24 cellular contexts compared by ENCODE assay signal in the genomic region with DNA sequence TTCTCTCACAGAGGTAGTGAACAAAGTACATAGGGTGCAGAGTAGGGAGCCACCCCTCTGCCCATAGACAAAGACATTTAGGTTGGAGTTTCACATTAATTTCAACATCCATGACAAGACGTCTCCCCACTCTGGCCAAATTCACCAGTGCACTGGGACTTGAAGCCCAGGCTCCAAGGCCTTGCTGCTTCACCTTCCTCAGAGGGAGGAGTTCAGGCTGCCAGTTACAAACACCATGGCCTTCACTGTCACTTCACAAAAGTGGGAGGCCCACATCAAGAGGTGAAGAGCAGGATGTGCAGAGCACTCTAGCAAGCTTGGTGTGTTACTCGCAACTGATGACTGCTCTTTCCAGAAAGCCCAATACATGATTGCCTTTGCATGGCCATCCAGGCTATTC.
"Had no signal": no experiment of that assay in that cellular context is flagged by ENCODE, and none has a peak within 500 bp of the region (broad histone marks: within the 10 kb centered on the region; RNA-seq: fewer than 3 reads in every experiment).

No MANE protein-coding gene starts in this region.

- ATAC-seq: gastrocnemius medialis, heart right ventricle, left colon, left lobe of liver, left ventricle myocardium superior, lower lobe of right lung, mucosa of descending colon had no signal

- DNase-seq: colonic mucosa; dermis blood vessel endothelial cell; dorsolateral prefrontal cortex; effector CD4-positive, alpha-beta T cell; effector memory CD4-positive, alpha-beta T cell; esophagus squamous epithelium; foreskin fibroblast; foreskin melanocyte; gastrocnemius medialis; glutamatergic neuron; heart right ventricle; hippocampal formation; kidney; kidney glomerular epithelial cell; left colon; left ventricle myocardium superior; lower lobe of right lung; mesenchymal stem cell; mucosa of descending colon; naive B cell had no signal

- H3K36me3 Mint-ChIP-seq: mesothelial cell of epicardium, naive B cell had no signal

- H3K4me1 ChIP-seq: colonic mucosa, esophagus squamous epithelium, gastrocnemius medialis, lower lobe of right lung had no signal

- H3K9me3 ChIP-seq: colonic mucosa, esophagus squamous epithelium, lower lobe of right lung, mucosa of descending colon had no signal

- H3K27ac ChIP-seq: colonic mucosa, dorsolateral prefrontal cortex, esophagus squamous epithelium, gastrocnemius medialis, heart right ventricle, lower lobe of right lung had no signal

- H3K36me3 ChIP-seq: colonic mucosa, esophagus squamous epithelium, gastrocnemius medialis, heart right ventricle, lower lobe of right lung had no signal

- H3K27ac Mint-ChIP-seq: mesothelial cell of epicardium, naive B cell had no signal

- H3K4me1 Mint-ChIP-seq: mesothelial cell of epicardium had no signal

- FAIRE-seq: endothelial cell of umbilical vein, islet of Langerhans, kidney had no signal

- H3K27me3 ChIP-seq: colonic mucosa, dorsolateral prefrontal cortex, esophagus squamous epithelium had no signal

- H3K4me3 Mint-ChIP-seq: mesothelial cell of epicardium, naive B cell had no signal

- H3K4me3 ChIP-seq: colonic mucosa, dorsolateral prefrontal cortex, esophagus squamous epithelium, gastrocnemius medialis, heart right ventricle, lower lobe of right lung, mucosa of descending colon had no signal
